9 cellular contexts compared by ENCODE assay signal in the genomic region with DNA sequence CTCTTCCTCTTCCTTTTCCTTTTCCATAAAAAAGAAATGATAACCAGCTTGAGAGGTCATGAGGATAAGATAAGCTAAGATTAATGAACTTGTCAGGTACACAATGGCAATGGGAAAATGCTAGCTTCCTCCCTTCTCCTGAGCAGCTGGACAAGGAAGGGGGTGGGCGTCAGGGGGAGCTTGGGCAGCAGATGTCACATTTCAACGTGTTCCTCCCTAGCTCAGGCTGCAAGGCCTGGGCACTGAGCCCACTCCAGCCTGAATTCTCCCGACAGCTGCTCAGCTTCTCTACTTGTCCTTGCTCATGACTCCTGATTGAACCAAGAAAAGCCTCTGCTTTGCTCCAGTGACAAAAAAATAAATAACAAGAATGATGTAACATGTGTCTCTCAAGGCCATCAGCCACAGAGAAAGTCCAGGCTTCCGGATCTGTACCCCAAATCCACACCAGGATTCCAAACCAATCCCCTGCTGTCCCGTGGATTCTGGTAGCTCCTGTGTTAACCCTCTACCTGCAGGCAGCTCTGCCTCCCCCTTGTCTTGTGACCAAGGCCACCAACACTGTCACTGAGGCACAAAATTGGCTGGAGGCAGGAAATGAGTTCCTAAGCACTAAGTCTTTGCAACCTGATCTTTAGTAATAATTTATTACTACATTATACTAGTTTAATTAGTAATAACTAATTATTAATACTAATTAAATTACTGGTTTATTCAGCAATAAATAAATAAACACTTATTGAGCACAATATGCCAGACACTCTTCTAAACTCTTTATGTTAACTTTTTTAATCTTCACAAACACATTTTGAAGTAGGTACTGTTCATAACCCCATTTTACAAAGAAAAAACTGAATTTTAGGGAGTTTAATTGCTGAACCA.
DNase-seq lines count a peak whose midpoint lies in the region; ATAC-seq, FAIRE-seq and TF ChIP-seq lines count a peak whose summit lies in the region.
"Had no signal": no experiment of that assay in that cellular context is flagged by ENCODE, and none has a peak within 500 bp of the region (broad histone marks: within the 10 kb centered on the region; RNA-seq: fewer than 3 reads in every experiment).

No MANE protein-coding gene starts in this region.

- CTCF ChIA-PET in activated CD8-positive, alpha-beta T cell treated with anti-CD3 and anti-CD28 coated beads, Interleukin-2, amount 10 ng/mL, durations not matched to agents 7 days and 5 days (lab: Charles Lee) = no interaction called here

- no peaks in the 10 kb centered on the region for H3K36me3 Mint-ChIP-seq in osteocyte (ENCODE audit: unreplicated experiment)
- no peaks in the 10 kb centered on the region for H3K36me3 Mint-ChIP-seq in activated CD8-positive, alpha-beta T cell treated with anti-CD3 and anti-CD28 coated beads, Interleukin-2, amount 10 ng/mL, durations not matched to agents 7 days and 5 days (ENCODE audit: low read depth)

- H3K27me3 Mint-ChIP-seq in osteocyte (ENCODE audit: unreplicated experiment) = no peaks in the 10 kb centered on the region
- H3K27me3 Mint-ChIP-seq in activated CD8-positive, alpha-beta T cell treated with anti-CD3 and anti-CD28 coated beads, Interleukin-2, amount 10 ng/mL, durations not matched to agents 7 days and 5 days (ENCODE audit: low read depth) = no peaks in the 10 kb centered on the region

- peaks cover 72% of the 10 kb centered on the region for H3K4me1 Mint-ChIP-seq in osteocyte (ENCODE audit: unreplicated experiment)
- no peaks in the 10 kb centered on the region for H3K4me1 Mint-ChIP-seq in activated CD8-positive, alpha-beta T cell treated with anti-CD3 and anti-CD28 coated beads, Interleukin-2, amount 10 ng/mL, durations not matched to agents 7 days and 5 days (ENCODE audit: low read depth)

- ATAC-seq in HG03469 (IDR thresholded peaks at IDR 0.05; ENCODE audit: unreplicated experiment) (no peak), HG03432 (IDR thresholded peaks at IDR 0.05; ENCODE audit: unreplicated experiment) (no peak)
- no peak for ATAC-seq in activated CD8-positive, alpha-beta T cell treated with anti-CD3 and anti-CD28 coated beads, Interleukin-2, amount 10 ng/mL, durations not matched to agents 7 days and 5 days

- no peak for TF ChIP-seq CTCF in osteocyte (IDR thresholded peaks at IDR 0.05)

- DNase-seq in DMS 273 (lab: John Stamatoyannopoulos, UW; ENCODE audit: unreplicated experiment) = peak; percentile 97
- peak; percentile 96 for DNase-seq in NCI-H446 treated with DMSO at 0.1 percent for 48 hours (lab: John Stamatoyannopoulos, UW)
- DNase-seq in fibroblast of gingiva (ENCODE audit: low read depth) = peak; percentile 31
- DNase-seq in osteocyte (ENCODE audit: extremely low spot score, unreplicated experiment) = no peak
- no peak for DNase-seq in RCC 7860 (ENCODE audit: low spot score)
- no peak for DNase-seq in activated CD8-positive, alpha-beta T cell treated with anti-CD3 and anti-CD28 coated beads, Interleukin-2, amount 10 ng/mL, durations not matched to agents 7 days and 5 days
- DNase-seq: activated naive CD4-positive, alpha-beta T cell treated with anti-CD3 and anti-CD28 coated beads for 36 hours had no signal

- peak overlapping the region; percentile 48 for H3K27ac Mint-ChIP-seq in osteocyte (ENCODE audit: unreplicated experiment)
- H3K27ac Mint-ChIP-seq in activated CD8-positive, alpha-beta T cell treated with anti-CD3 and anti-CD28 coated beads, Interleukin-2, amount 10 ng/mL, durations not matched to agents 7 days and 5 days = no peak overlapping the region
- H3K27ac Mint-ChIP-seq: activated naive CD4-positive, alpha-beta T cell treated with anti-CD3 and anti-CD28 coated beads for 36 hours had no signal

- POLR2A ChIA-PET in activated CD8-positive, alpha-beta T cell treated with anti-CD3 and anti-CD28 coated beads, Interleukin-2, amount 10 ng/mL, durations not matched to agents 7 days and 5 days (lab: Charles Lee) = no interaction called here

- H3K9me3 Mint-ChIP-seq in osteocyte (ENCODE audit: unreplicated experiment) = no peaks in the 10 kb centered on the region
- H3K9me3 Mint-ChIP-seq in activated CD8-positive, alpha-beta T cell treated with anti-CD3 and anti-CD28 coated beads, Interleukin-2, amount 10 ng/mL, durations not matched to agents 7 days and 5 days (ENCODE audit: insufficient read depth) = no peaks in the 10 kb centered on the region
- H3K9me3 Mint-ChIP-seq: activated naive CD4-positive, alpha-beta T cell treated with anti-CD3 and anti-CD28 coated beads for 36 hours had no signal

- no peak for FAIRE-seq in RCC 7860 (lab: Jason Lieb, UNC)

- H3K4me3 Mint-ChIP-seq in osteocyte (ENCODE audit: unreplicated experiment) = no peak overlapping the region
- no peak overlapping the region for H3K4me3 Mint-ChIP-seq in activated CD8-positive, alpha-beta T cell treated with anti-CD3 and anti-CD28 coated beads, Interleukin-2, amount 10 ng/mL, durations not matched to agents 7 days and 5 days
- H3K4me3 Mint-ChIP-seq: activated naive CD4-positive, alpha-beta T cell treated with anti-CD3 and anti-CD28 coated beads for 36 hours had no signal

Comparison
In these comparisons a context has a peak if more than half of its experiments do, and no peak if none do; other contexts are left out.
1. DNase-seq: peak in DMS 273 (single experiment), NCI-H446 treated with DMSO at 0.1 percent for 48 hours (single experiment) and fibroblast of gingiva (single experiment); none in osteocyte (single experiment), RCC 7860 (single experiment) and activated CD8-positive, alpha-beta T cell treated with anti-CD3 and anti-CD28 coated beads, Interleukin-2, amount 10 ng/mL, durations not matched to agents 7 days and 5 days (single experiment).